In genomic region chr1:115432061-115432460, GRCh38 we compare ENCODE assay signal across 21 cellular contexts.
A peak's percentile ranks its signal among the peaks of the same experiment; 100 is the strongest.
DNase-seq lines count a peak whose midpoint lies in the region; ATAC-seq and TF ChIP-seq lines count a peak whose summit lies in the region.
"Had no signal": no experiment of that assay in that cellular context is flagged by ENCODE, and none has a peak within 500 bp of the region (broad histone marks: within the 10 kb centered on the region; RNA-seq: fewer than 3 reads in every experiment).

No MANE protein-coding gene starts in this region.

- no peak overlapping the region for H3K4me3 ChIP-seq in fibroblast of lung (replicated peaks in 1 of 4; ENCODE audit: control extremely low read depth in 1 of 4, insufficient read depth in 1 of 4, low read depth in 3 of 4, low read length in 4 of 4)
- H3K4me3 ChIP-seq: cardiac muscle cell, thoracic aorta had no signal

- CTCF ChIA-PET in RWPE1 (lab: Yijun Ruan, JAX) = no interaction called here

- DNase-seq in ELR (ENCODE audit: low read depth) (peak; percentile 30), RWPE1 (ENCODE audit: low spot score) (no peak), fibroblast of lung (ENCODE audit: low read depth in 2 of 2) (peak; percentile 42 to 52), mucosa of gallbladder (ENCODE audit: low spot score) (peak; percentile 49), NCI-H345 treated with DMSO at 0.1 percent for 48 hours (lab: John Stamatoyannopoulos, UW; ENCODE audit: unreplicated experiment) (no peak)
- no peak for DNase-seq in central memory CD4-positive, alpha-beta T cell
- DNase-seq: activated CD4-positive, alpha-beta T cell treated with anti-CD3 and anti-CD28 coated beads, Interleukin-2, amount 50 U/mL, for 48 hours; activated T-cell treated with anti-CD3 and anti-CD28 coated beads, Interleukin-2, amount 50 U/mL, for 24 hours; BE2C; foreskin melanocyte; GF-D8; GOT3; Kasumi-1; NCI-H146; NCI-H345; WERI-Rb-1 had no signal

- H3K9ac ChIP-seq in fibroblast of lung (ENCODE audit: insufficient read depth, low read length) = no peak overlapping the region
- H3K9ac ChIP-seq: parathyroid adenoma had no signal

- no peak overlapping the region for H3K4me2 ChIP-seq in fibroblast of lung (ENCODE audit: extremely low read depth, insufficient read depth, low read length)

- peaks cover 20% of the 10 kb centered on the region for H3K4me1 ChIP-seq in fibroblast of lung (ENCODE audit: control insufficient read depth, extremely low read depth, insufficient read depth, low read length)
- H3K4me1 ChIP-seq: BE2C had no signal

- H3K79me2 ChIP-seq in fibroblast of lung (ENCODE audit: control insufficient read depth, insufficient read depth, low read length) = no peaks in the 10 kb centered on the region
- H3K79me2 ChIP-seq: parathyroid adenoma had no signal

- no peak overlapping the region for H2AFZ ChIP-seq in fibroblast of lung (ENCODE audit: low read length)
- H2AFZ ChIP-seq: parathyroid adenoma had no signal

- POLR2A ChIA-PET in RWPE1 (lab: Yijun Ruan, JAX; ENCODE audit: low non-redundant PET) = no interaction called here

- H3K27me3 ChIP-seq in fibroblast of lung (ENCODE audit: control insufficient read depth, insufficient read depth, low read length) = no peaks in the 10 kb centered on the region
- H3K27me3 ChIP-seq: BE2C, cardiac muscle cell had no signal

- no peak for TF ChIP-seq CTCF in RWPE1 (conservative IDR thresholded peaks at IDR 0.05; ENCODE audit: low read depth)
- TF ChIP-seq CTCF in fibroblast of lung (conservative IDR thresholded peaks at IDR 0.05 in 1 of 2, IDR thresholded peaks at IDR 0.05 in 1 of 2; ENCODE audit: low read depth in 1 of 2, low read length in 2 of 2) = no peak

- no peaks in the 10 kb centered on the region for H3K9me3 ChIP-seq in fibroblast of lung (ENCODE audit: control insufficient read depth, insufficient read depth, low read depth, low read length)
- H3K9me3 ChIP-seq: BE2C, thoracic aorta had no signal

- ATAC-seq in GM21576 (IDR thresholded peaks at IDR 0.05; ENCODE audit: unreplicated experiment) (no peak), HG03342 (IDR thresholded peaks at IDR 0.05; ENCODE audit: unreplicated experiment) (no peak)

- H4K20me1 ChIP-seq in fibroblast of lung (ENCODE audit: control insufficient read depth, extremely low read depth, insufficient read depth, low read length) = no peaks in the 10 kb centered on the region

- H3K27ac ChIP-seq in RWPE1 (peak overlapping the region; percentile 47), fibroblast of lung (ENCODE audit: insufficient read depth, low read length) (no peak overlapping the region)
- H3K27ac ChIP-seq: cardiac muscle cell, parathyroid adenoma, WERI-Rb-1 had no signal

- no peaks in the 10 kb centered on the region for H3K36me3 ChIP-seq in fibroblast of lung (ENCODE audit: control insufficient read depth, insufficient read depth, low read length)
- H3K36me3 ChIP-seq: BE2C, cardiac muscle cell, thoracic aorta, WERI-Rb-1 had no signal

Comparison
In these comparisons a context has a peak if more than half of its experiments do, and no peak if none do; other contexts are left out.
1. DNase-seq: peak in ELR (single experiment), fibroblast of lung (2 of 2) and mucosa of gallbladder (single experiment); none in RWPE1 (single experiment), central memory CD4-positive, alpha-beta T cell (single experiment) and NCI-H345 treated with DMSO at 0.1 percent for 48 hours (single experiment).